In genomic region chr22:20970939-20971657, GRCh38 we compare ENCODE assay signal across 27 cellular contexts. TPM values are rescaled to one million over a fixed set of nuclear protein-coding genes. Genes with fewer than 3 reads are reported as not detected.
DNase-seq lines count a peak whose midpoint lies in the region; ATAC-seq, FAIRE-seq and TF ChIP-seq lines count a peak whose summit lies in the region.
"Had no signal": no experiment of that assay in that cellular context is flagged by ENCODE, and none has a peak within 500 bp of the region (broad histone marks: within the 10 kb centered on the region; RNA-seq: fewer than 3 reads in every experiment).

No MANE protein-coding gene starts in this region.

- H3K36me3 Mint-ChIP-seq in stimulated activated effector memory CD8-positive, alpha-beta T cell treated with anti-CD3 and anti-CD28 coated beads, Interleukin-12 subunit alpha, Interleukin-12 subunit beta, amount 100 ng/mL, for 72 hours: peaks cover 7% of the 10 kb centered on the region
- H3K36me3 Mint-ChIP-seq: activated naive CD4-positive, alpha-beta T cell treated with anti-CD3 and anti-CD28 coated beads, Interleukin-2, amount 10 ng/mL, durations not matched to agents 7 days and 5 days; naive thymus-derived CD4-positive, alpha-beta T cell had no signal

- no peak for TF ChIP-seq POLR2A in GM12892 (IDR thresholded peaks at IDR 0.05; ENCODE audit: low read depth, low read length)

- no peak overlapping the region for H3K27ac ChIP-seq in heart right ventricle
- H3K27ac ChIP-seq: epithelial cell of prostate, ovary, Peyer's patch, SJCRH30, upper lobe of right lung had no signal

- 56 to 68% methylated on average over 4 of the region's 4 CpGs for WGBS in heart right ventricle, 2 donors

- FAIRE-seq in GM12892 (lab: Jason Lieb, UNC): no peak
- FAIRE-seq: A204.1, TTC549 had no signal

- ATAC-seq in Right ventricle myocardium inferior (no peak), heart right ventricle (no peak)
- no peak for ATAC-seq in stimulated activated effector memory CD8-positive, alpha-beta T cell treated with anti-CD3 and anti-CD28 coated beads, Interleukin-12 subunit alpha, Interleukin-12 subunit beta, amount 100 ng/mL, for 72 hours
- ATAC-seq: left lobe of liver; naive thymus-derived CD4-positive, alpha-beta T cell; right cardiac atrium; upper lobe of right lung had no signal

- no peaks in the 10 kb centered on the region for H3K9me3 ChIP-seq in heart right ventricle
- H3K9me3 ChIP-seq: ovary, Peyer's patch, SJCRH30, upper lobe of right lung had no signal

- no peaks in the 10 kb centered on the region for H3K9me3 Mint-ChIP-seq in stimulated activated effector memory CD8-positive, alpha-beta T cell treated with anti-CD3 and anti-CD28 coated beads, Interleukin-12 subunit alpha, Interleukin-12 subunit beta, amount 100 ng/mL, for 72 hours
- H3K9me3 Mint-ChIP-seq: activated naive CD4-positive, alpha-beta T cell treated with anti-CD3 and anti-CD28 coated beads, Interleukin-2, amount 10 ng/mL, durations not matched to agents 7 days and 5 days; IgD-negative memory B cell had no signal

- H3K4me1 Mint-ChIP-seq in stimulated activated effector memory CD8-positive, alpha-beta T cell treated with anti-CD3 and anti-CD28 coated beads, Interleukin-12 subunit alpha, Interleukin-12 subunit beta, amount 100 ng/mL, for 72 hours: peaks cover under 1% of the 10 kb centered on the region
- H3K4me1 Mint-ChIP-seq: activated naive CD4-positive, alpha-beta T cell treated with anti-CD3 and anti-CD28 coated beads, Interleukin-2, amount 10 ng/mL, durations not matched to agents 7 days and 5 days; naive thymus-derived CD4-positive, alpha-beta T cell had no signal

- H3K4me1 ChIP-seq in heart right ventricle: peaks cover 0 to 25% (median 0%) of the 10 kb centered on the region in 9 donors
- H3K4me1 ChIP-seq: SJCRH30, upper lobe of right lung had no signal

- H3K4me3 Mint-ChIP-seq in stimulated activated effector memory CD8-positive, alpha-beta T cell treated with anti-CD3 and anti-CD28 coated beads, Interleukin-12 subunit alpha, Interleukin-12 subunit beta, amount 100 ng/mL, for 72 hours: no peak overlapping the region
- H3K4me3 Mint-ChIP-seq: activated naive CD4-positive, alpha-beta T cell treated with anti-CD3 and anti-CD28 coated beads, Interleukin-2, amount 10 ng/mL, durations not matched to agents 7 days and 5 days; naive thymus-derived CD4-positive, alpha-beta T cell had no signal

- TF ChIP-seq CTCF in heart right ventricle (IDR thresholded peaks at IDR 0.05): no peak

- DNase-seq in Right ventricle myocardium inferior (ENCODE audit: missing footprints) (peak; percentile 33), heart right ventricle (no peak), cerebellar cortex (ENCODE audit: low spot score) (peak; percentile 69), NCI-H187 treated with DMSO at 0.1 percent for 48 hours (lab: John Stamatoyannopoulos, UW) (no peak), GM12892 (ENCODE audit: insufficient read length) (no peak)
- no peak for DNase-seq in stimulated activated effector memory CD8-positive, alpha-beta T cell treated with anti-CD3 and anti-CD28 coated beads, Interleukin-12 subunit alpha, Interleukin-12 subunit beta, amount 100 ng/mL, for 72 hours (ENCODE audit: low spot score in 2 of 2)
- DNase-seq: activated CD4-positive, alpha-beta T cell treated with anti-CD3 and anti-CD28 coated beads for 4 hours; activated naive CD4-positive, alpha-beta T cell treated with anti-CD3 and anti-CD28 coated beads, Interleukin-2, amount 10 ng/mL, durations not matched to agents 7 days and 5 days; amygdala; dorsolateral prefrontal cortex; head of caudate nucleus; naive thymus-derived CD4-positive, alpha-beta T cell; NCI-H2107; NCI-H510A treated with DMSO at 0.1 percent for 48 hours; ovary; Peyer's patch; SJCRH30; stimulated activated CD4-positive, alpha-beta T cell treated with anti-CD3 and anti-CD28 coated beads, Interleukin-15, amount 100 ng/mL, for 24 hours; stimulated activated CD8-positive, alpha-beta memory T cell treated with anti-CD3 and anti-CD28 coated beads, Interleukin-4, amount 100 ng/mL, for 48 hours; T-helper 1 cell; upper lobe of right lung had no signal

- no peak overlapping the region for H3K4me3 ChIP-seq in heart right ventricle
- H3K4me3 ChIP-seq: dorsolateral prefrontal cortex, ovary, Peyer's patch, SJCRH30, upper lobe of right lung had no signal

- H3K36me3 ChIP-seq in heart right ventricle: no peaks in the 10 kb centered on the region
- H3K36me3 ChIP-seq: ovary, Peyer's patch, SJCRH30, upper lobe of right lung had no signal

- peaks cover 0 to 1% (median 0%) of the 10 kb centered on the region in 7 donors for H3K27me3 ChIP-seq in heart right ventricle
- H3K27me3 ChIP-seq: dorsolateral prefrontal cortex, ovary, Peyer's patch, upper lobe of right lung had no signal

- H3K27ac Mint-ChIP-seq in stimulated activated effector memory CD8-positive, alpha-beta T cell treated with anti-CD3 and anti-CD28 coated beads, Interleukin-12 subunit alpha, Interleukin-12 subunit beta, amount 100 ng/mL, for 72 hours: peak overlapping the region; percentile 68
- H3K27ac Mint-ChIP-seq: activated naive CD4-positive, alpha-beta T cell treated with anti-CD3 and anti-CD28 coated beads, Interleukin-2, amount 10 ng/mL, durations not matched to agents 7 days and 5 days; naive thymus-derived CD4-positive, alpha-beta T cell had no signal

- intact Hi-C loops in Right ventricle myocardium inferior (cut with DNase I): no loop called here
- intact Hi-C loops in heart right ventricle (cut with DNase I): no loop called here

RNA-seq across cellular contexts. Expression of gene AIFM3, which starts 4.0 kb away (rescaled TPM):
- total RNA-seq in Right ventricle myocardium inferior (0.65 TPM), heart right ventricle (1 to 10 TPM in 3 of 10 donors, under 1 TPM in 6, not detected in 1; 0.24 to 1.5 (median 0.50) TPM)
- 1 to 10 TPM in 1 of 2 donors, under 1 TPM in 1; 0.29 to 1.5 TPM for polyA plus RNA-seq in heart right ventricle
- polyA plus RNA-seq in GM12892 (2012; ENCODE audit: missing spikeins): not detected
- total RNA-seq: SJCRH30 had no signal

RNA-seq across cellular contexts. Expression of gene LZTR1, which starts 11.0 kb away (rescaled TPM):
- total RNA-seq in Right ventricle myocardium inferior: 24.3 TPM
- 10 to 100 TPM; 14.7 to 32.5 (median 23.7) TPM for total RNA-seq in heart right ventricle
- 10 to 100 TPM; 25.0 to 36.5 TPM for polyA plus RNA-seq in heart right ventricle
- 24.9 TPM for polyA plus RNA-seq in GM12892 (2012; ENCODE audit: missing spikeins)

RNA-seq across cellular contexts. Expression of gene THAP7, which starts 30.8 kb away (rescaled TPM):
- total RNA-seq in Right ventricle myocardium inferior (17.0 TPM), heart right ventricle (10 to 100 TPM; 15.5 to 26.3 (median 17.5) TPM)
- 10 to 100 TPM; 29.3 to 54.9 TPM for polyA plus RNA-seq in heart right ventricle
- polyA plus RNA-seq in GM12892 (2012; ENCODE audit: missing spikeins): 7.8 TPM

RNA-seq across cellular contexts. Expression of gene P2RX6, which starts 43.9 kb away (rescaled TPM):
- total RNA-seq in Right ventricle myocardium inferior: 2.8 TPM
- total RNA-seq in heart right ventricle: 1 to 10 TPM in 9 of 10 donors, under 1 TPM in 1; 0.81 to 7.7 (median 3.9) TPM
- under 1 TPM; 0.07 to 0.80 TPM for polyA plus RNA-seq in heart right ventricle
- 0.08 TPM for polyA plus RNA-seq in GM12892 (2012; ENCODE audit: missing spikeins)
- polyA plus RNA-seq: IgD-negative memory B cell had no signal

RNA-seq across cellular contexts. Expression of gene CRKL, which starts 53.9 kb away (rescaled TPM):
- total RNA-seq in Right ventricle myocardium inferior (52.6 TPM), heart right ventricle (10 to 100 TPM; 43.3 to 76.9 (median 56.5) TPM)
- polyA plus RNA-seq in heart right ventricle: 10 to 100 TPM; 19.2 to 33.7 TPM
- 26.4 TPM for polyA plus RNA-seq in GM12892 (2012; ENCODE audit: missing spikeins)

Comparison
In these comparisons a context has a peak if more than half of its experiments do, and no peak if none do; other contexts are left out.
1. DNase-seq: peak in Right ventricle myocardium inferior (single experiment) and cerebellar cortex (single experiment); none in heart right ventricle (0 of 2), stimulated activated effector memory CD8-positive, alpha-beta T cell treated with anti-CD3 and anti-CD28 coated beads, Interleukin-12 subunit alpha, Interleukin-12 subunit beta, amount 100 ng/mL, for 72 hours (0 of 2), NCI-H187 treated with DMSO at 0.1 percent for 48 hours (single experiment) and GM12892 (single experiment).